10 cellular contexts compared by ENCODE assay signal in the genomic region with DNA sequence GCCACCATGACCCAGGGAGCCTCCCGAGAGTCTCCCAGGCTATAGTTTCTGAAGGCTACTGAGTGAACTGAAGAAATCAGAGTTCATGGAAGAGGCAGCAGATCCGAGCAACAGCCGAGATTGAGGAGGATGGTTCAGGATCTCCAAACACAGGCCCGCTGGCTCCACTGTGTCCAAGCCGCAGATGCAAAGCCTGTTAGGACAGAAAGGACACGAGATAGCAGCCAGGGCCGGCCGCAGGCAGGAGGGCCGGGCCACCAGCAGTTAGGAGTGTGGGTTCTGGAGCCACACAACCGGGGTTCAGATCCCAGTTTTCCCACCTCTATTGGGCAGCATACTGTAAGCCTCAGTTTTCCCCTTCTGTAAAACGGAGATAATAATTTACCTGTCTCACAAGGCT. TPM values are rescaled to one million over a fixed set of nuclear protein-coding genes. Genes with fewer than 3 reads are reported as not detected.
DNase-seq lines count a peak whose midpoint lies in the region; ATAC-seq, FAIRE-seq and TF ChIP-seq lines count a peak whose summit lies in the region.
"Had no signal": no experiment of that assay in that cellular context is flagged by ENCODE, and none has a peak within 500 bp of the region (broad histone marks: within the 10 kb centered on the region; RNA-seq: fewer than 3 reads in every experiment).

No MANE protein-coding gene starts in this region.

- peaks cover 78% of the 10 kb centered on the region for H3K4me1 ChIP-seq in ACC112 (ENCODE audit: control insufficient read depth, insufficient read depth, low read length, unreplicated experiment)
- H3K4me1 ChIP-seq in MM.1S (ENCODE audit: low read length): peaks cover 28% of the 10 kb centered on the region
- H3K4me1 ChIP-seq in pancreas: peaks cover 3 to 49% (median 10%) of the 10 kb centered on the region in 3 donors

- H3F3A ChIP-seq in MM.1S (ENCODE audit: insufficient read depth, low read length): peaks cover 20% of the 10 kb centered on the region

- no peaks in the 10 kb centered on the region for H3K9me3 Mint-ChIP-seq in effector memory CD8-positive, alpha-beta T cell
- H3K9me3 Mint-ChIP-seq in activated naive CD4-positive, alpha-beta T cell treated with anti-CD3 and anti-CD28 coated beads for 36 hours: no peaks in the 10 kb centered on the region

- no peaks in the 10 kb centered on the region for H3K27me3 ChIP-seq in ACC112 (ENCODE audit: insufficient read depth, low read length)
- H3K27me3 ChIP-seq in MM.1S (replicated peaks; ENCODE audit: insufficient read depth, low read length): no peaks in the 10 kb centered on the region
- no peaks in the 10 kb centered on the region for H3K27me3 ChIP-seq in pancreas

- intact Hi-C loops in pancreas (cut with DNase I) (no loop called here), head of caudate nucleus (cut with DNase I) (no loop called here)
- intact Hi-C loops in activated naive CD4-positive, alpha-beta T cell treated with anti-CD3 and anti-CD28 coated beads for 36 hours (cut with micrococcal nuclease): no loop called here

- H3K36me3 Mint-ChIP-seq in effector memory CD8-positive, alpha-beta T cell (ENCODE audit: insufficient read depth): no peaks in the 10 kb centered on the region
- H3K36me3 Mint-ChIP-seq in activated naive CD4-positive, alpha-beta T cell treated with anti-CD3 and anti-CD28 coated beads for 36 hours (ENCODE audit: low read depth): no peaks in the 10 kb centered on the region

- no peaks in the 10 kb centered on the region for H3K27me3 Mint-ChIP-seq in effector memory CD8-positive, alpha-beta T cell
- no peaks in the 10 kb centered on the region for H3K27me3 Mint-ChIP-seq in activated naive CD4-positive, alpha-beta T cell treated with anti-CD3 and anti-CD28 coated beads for 36 hours (ENCODE audit: low read depth)

- H3K36me3 ChIP-seq in ACC112 (ENCODE audit: insufficient read depth, low read length) (peaks cover 13% of the 10 kb centered on the region; the same call in 1 of the 2 replicates), MM.1S (replicated peaks; ENCODE audit: insufficient read depth, low read length) (no peaks in the 10 kb centered on the region), pancreas (no peaks in the 10 kb centered on the region)

- peak overlapping the region; percentile 97 for H3K27ac Mint-ChIP-seq in effector memory CD8-positive, alpha-beta T cell
- H3K27ac Mint-ChIP-seq in activated naive CD4-positive, alpha-beta T cell treated with anti-CD3 and anti-CD28 coated beads for 36 hours: no peak overlapping the region

- 86 to 88% methylated on average over 11 of the region's 11 CpGs for WGBS in pancreas, 2 donors

- H3K27ac ChIP-seq in ACC112 (ENCODE audit: low read depth, low read length) (peak overlapping the region; percentile 97), MM.1S (ENCODE audit: low read length) (peak overlapping the region; percentile 96), pancreas (peak overlapping the region in 3 of 4 donors; percentile 22 to 86 (median 70))

- no peak for FAIRE-seq in pancreas (lab: Jason Lieb, UNC)

- no peak for ATAC-seq in effector memory CD8-positive, alpha-beta T cell (replicated peaks)
- ATAC-seq in pancreas: no peak

- H3K9me3 ChIP-seq in MM.1S (replicated peaks; ENCODE audit: insufficient read depth, low read length): no peaks in the 10 kb centered on the region
- H3K9me3 ChIP-seq in pancreas: no peaks in the 10 kb centered on the region

- H3K4me1 Mint-ChIP-seq in effector memory CD8-positive, alpha-beta T cell (ENCODE audit: low read depth in 2 of 2): peaks cover 14 to 34% of the 10 kb centered on the region in 2 donors
- H3K4me1 Mint-ChIP-seq in activated naive CD4-positive, alpha-beta T cell treated with anti-CD3 and anti-CD28 coated beads for 36 hours (ENCODE audit: low read depth): peaks cover 13% of the 10 kb centered on the region

- no peak overlapping the region for H2AFZ ChIP-seq in ACC112 (ENCODE audit: low read length, unreplicated experiment)
- no peak overlapping the region for H2AFZ ChIP-seq in MM.1S (ENCODE audit: low read length)

- peaks cover 88% of the 10 kb centered on the region for H3K79me2 ChIP-seq in ACC112 (ENCODE audit: control insufficient read depth, insufficient read depth, low read length, unreplicated experiment)
- H3K79me2 ChIP-seq in MM.1S (ENCODE audit: low read length): peaks cover 52% of the 10 kb centered on the region

- H4K20me1 ChIP-seq in MM.1S (ENCODE audit: insufficient read depth, low read length): no peaks in the 10 kb centered on the region

- H3K9me2 ChIP-seq in MM.1S (replicated peaks; ENCODE audit: insufficient read depth, low read length): no peaks in the 10 kb centered on the region

- no peak for DNase-seq in MM.1S
- DNase-seq in effector memory CD8-positive, alpha-beta T cell: no peak
- DNase-seq in pancreas: no peak
- DNase-seq in ureter (ENCODE audit: low spot score): no peak
- no peak for DNase-seq in DMS114 treated with DMSO at 0.1 percent for 48 hours (lab: John Stamatoyannopoulos, UW; ENCODE audit: unreplicated experiment)
- no peak for DNase-seq in head of caudate nucleus
- no peak for DNase-seq in activated naive CD4-positive, alpha-beta T cell treated with anti-CD3 and anti-CD28 coated beads for 36 hours
- DNase-seq: activated CD4-positive, alpha-beta T cell treated with anti-CD3 and anti-CD28 coated beads for 1 hour; central memory CD4-positive, alpha-beta T cell had no signal

- peak overlapping the region; percentile 81 to 86 for H3K4me3 Mint-ChIP-seq in effector memory CD8-positive, alpha-beta T cell
- H3K4me3 Mint-ChIP-seq in activated naive CD4-positive, alpha-beta T cell treated with anti-CD3 and anti-CD28 coated beads for 36 hours: no peak overlapping the region

- peak overlapping the region; percentile 84 for H3K4me2 ChIP-seq in MM.1S (ENCODE audit: low read depth, low read length)

- H3K4me3 ChIP-seq in ACC112 (ENCODE audit: low read depth, low read length) (peak overlapping the region; percentile 53), MM.1S (ENCODE audit: low read length) (peak overlapping the region; percentile 9; the same call in 1 of the 2 replicates), pancreas (no peak overlapping the region)

- peak overlapping the region; percentile 41 for H3K9ac ChIP-seq in MM.1S (ENCODE audit: low read length)

- TF ChIP-seq CTCF in MM.1S (IDR thresholded peaks at IDR 0.05; ENCODE audit: low read length): no peak
- TF ChIP-seq CTCF in pancreas (IDR thresholded peaks at IDR 0.05): no peak

- CTCF ChIA-PET in activated naive CD4-positive, alpha-beta T cell treated with anti-CD3 and anti-CD28 coated beads for 36 hours (lab: Charles Lee): no interaction called here

RNA-seq across cellular contexts. Expression of gene NEK6, which starts 27.7 kb away (rescaled TPM):
- total RNA-seq in pancreas (10 to 100 TPM; 25.1 to 67.0 (median 34.2) TPM), ureter (24.9 TPM)
- polyA plus RNA-seq in pancreas: 10 to 100 TPM in 1 of 2 donors, 1 to 10 TPM in 1; 7.8 to 12.5 TPM
- 1 to 10 TPM in 1 of 2 experiments, under 1 TPM in 1; 0.89 to 1.5 TPM for total RNA-seq in activated naive CD4-positive, alpha-beta T cell treated with anti-CD3 and anti-CD28 coated beads for 36 hours

Comparison
In these comparisons a context has a peak if more than half of its experiments do, and no peak if none do; other contexts are left out.
1. H3K4me3 ChIP-seq: peak in ACC112 (single experiment) and MM.1S (single experiment); none in pancreas (0 of 4).
2. RNA of gene NEK6, which starts 27.7 kb away (total RNA-seq): 25.1 to 67.0 TPM in pancreas and 24.9 TPM in ureter (single experiment); 0.89 to 1.5 TPM in activated naive CD4-positive, alpha-beta T cell treated with anti-CD3 and anti-CD28 coated beads for 36 hours; every median in the first group is over 10 times any median in the second.
3. Peak in every context shown above with its lines, with median percentiles within 50 percentile points of each other: H3K27ac ChIP-seq.